ENCODE assay signal across 10 cellular contexts in genomic region chr1:34918609-34919561, GRCh38. TPM values are rescaled to one million over a fixed set of nuclear protein-coding genes. Genes with fewer than 3 reads are reported as not detected.
DNase-seq lines count a peak whose midpoint lies in the region; ATAC-seq and TF ChIP-seq lines count a peak whose summit lies in the region.
"Had no signal": no experiment of that assay in that cellular context is flagged by ENCODE, and none has a peak within 500 bp of the region (broad histone marks: within the 10 kb centered on the region; RNA-seq: fewer than 3 reads in every experiment).

No MANE protein-coding gene starts in this region.

- H3K36me3 ChIP-seq in gastrocnemius medialis, result no peaks in the 10 kb centered on the region
- H3K36me3 ChIP-seq: adrenal gland had no signal

- H3K27ac ChIP-seq in gastrocnemius medialis, result no peak overlapping the region
- H3K27ac ChIP-seq: adrenal gland, foreskin keratinocyte had no signal

- intact Hi-C loops in activated CD4-positive, alpha-beta memory T cell treated with anti-CD3 and anti-CD28 coated beads for 36 hours (cut with micrococcal nuclease), result no loop called here
- intact Hi-C loops in left ventricle myocardium superior (cut with micrococcal nuclease), result no loop called here
- intact Hi-C loops in gastrocnemius medialis (cut with DNase I; ENCODE audit: low total_unique reads), result no loop called here

- in situ Hi-C loops in gastrocnemius medialis (cut with MboI; ENCODE audit: low sequenced_read_pairs in 4 of 4), result no loop called here

- no peak for TF ChIP-seq CTCF in gastrocnemius medialis (IDR thresholded peaks at IDR 0.05 in 4 of 5, conservative IDR thresholded peaks at IDR 0.05 in 1 of 5)

- no peak overlapping the region for H3K4me3 ChIP-seq in gastrocnemius medialis
- H3K4me3 ChIP-seq: adrenal gland had no signal

- ATAC-seq in left ventricle myocardium superior (peak; percentile 42), HG02852 (IDR thresholded peaks at IDR 0.05; ENCODE audit: unreplicated experiment) (no peak), gastrocnemius medialis (no peak)
- peak; percentile 86 to 88 for ATAC-seq in stimulated activated naive B cell treated with anti-CD40 and anti-IgM and Interleukin-4, amounts not matched to agents 10 μg/mL and 1 μg/mL and 100 μg/mL, for 72 hours (replicated peaks)
- ATAC-seq: foreskin keratinocyte had no signal

- peaks cover 34% of the 10 kb centered on the region for H3K27me3 Mint-ChIP-seq in activated CD4-positive, alpha-beta memory T cell treated with anti-CD3 and anti-CD28 coated beads for 36 hours
- peaks cover 26% of the 10 kb centered on the region for H3K27me3 Mint-ChIP-seq in activated CD4-positive, alpha-beta memory T cell treated with anti-CD3 and anti-CD28 coated beads, Interleukin-2, amount 10 ng/mL, durations not matched to agents 7 days and 5 days
- peaks cover 0 to 1% of the 10 kb centered on the region in 2 donors for H3K27me3 Mint-ChIP-seq in stimulated activated naive B cell treated with anti-CD40 and anti-IgM and Interleukin-4, amounts not matched to agents 10 μg/mL and 1 μg/mL and 100 μg/mL, for 72 hours

- no peaks in the 10 kb centered on the region for H3K4me1 ChIP-seq in gastrocnemius medialis
- H3K4me1 ChIP-seq: foreskin keratinocyte had no signal

- POLR2A ChIA-PET in activated CD4-positive, alpha-beta memory T cell treated with anti-CD3 and anti-CD28 coated beads for 36 hours (lab: Charles Lee), result no interaction called here
- POLR2A ChIA-PET in activated CD4-positive, alpha-beta memory T cell treated with anti-CD3 and anti-CD28 coated beads, Interleukin-2, amount 10 ng/mL, durations not matched to agents 7 days and 5 days (lab: Charles Lee), result no interaction called here

- H3K27me3 ChIP-seq in gastrocnemius medialis, result peaks cover 17 to 24% (median 19%) of the 10 kb centered on the region in 3 donors
- H3K27me3 ChIP-seq: adrenal gland had no signal

- CTCF ChIA-PET in activated CD4-positive, alpha-beta memory T cell treated with anti-CD3 and anti-CD28 coated beads for 36 hours (lab: Charles Lee), result no interaction called here
- CTCF ChIA-PET in activated CD4-positive, alpha-beta memory T cell treated with anti-CD3 and anti-CD28 coated beads, Interleukin-2, amount 10 ng/mL, durations not matched to agents 7 days and 5 days (lab: Charles Lee), result no interaction called here

- no peak overlapping the region for H3K27ac Mint-ChIP-seq in activated CD4-positive, alpha-beta memory T cell treated with anti-CD3 and anti-CD28 coated beads for 36 hours
- no peak overlapping the region for H3K27ac Mint-ChIP-seq in activated CD4-positive, alpha-beta memory T cell treated with anti-CD3 and anti-CD28 coated beads, Interleukin-2, amount 10 ng/mL, durations not matched to agents 7 days and 5 days
- peak overlapping the region; percentile 68 for H3K27ac Mint-ChIP-seq in stimulated activated naive B cell treated with anti-CD40 and anti-IgM and Interleukin-4, amounts not matched to agents 10 μg/mL and 1 μg/mL and 100 μg/mL, for 72 hours

- H3K4me3 Mint-ChIP-seq in activated CD4-positive, alpha-beta memory T cell treated with anti-CD3 and anti-CD28 coated beads for 36 hours, result no peak overlapping the region
- H3K4me3 Mint-ChIP-seq in activated CD4-positive, alpha-beta memory T cell treated with anti-CD3 and anti-CD28 coated beads, Interleukin-2, amount 10 ng/mL, durations not matched to agents 7 days and 5 days, result no peak overlapping the region
- peak overlapping the region; percentile 10 to 66 for H3K4me3 Mint-ChIP-seq in stimulated activated naive B cell treated with anti-CD40 and anti-IgM and Interleukin-4, amounts not matched to agents 10 μg/mL and 1 μg/mL and 100 μg/mL, for 72 hours

- no peaks in the 10 kb centered on the region for H3K36me3 Mint-ChIP-seq in activated CD4-positive, alpha-beta memory T cell treated with anti-CD3 and anti-CD28 coated beads for 36 hours
- H3K36me3 Mint-ChIP-seq in activated CD4-positive, alpha-beta memory T cell treated with anti-CD3 and anti-CD28 coated beads, Interleukin-2, amount 10 ng/mL, durations not matched to agents 7 days and 5 days (ENCODE audit: low read depth), result no peaks in the 10 kb centered on the region
- H3K36me3 Mint-ChIP-seq in stimulated activated naive B cell treated with anti-CD40 and anti-IgM and Interleukin-4, amounts not matched to agents 10 μg/mL and 1 μg/mL and 100 μg/mL, for 72 hours, result no peaks in the 10 kb centered on the region

- no peak for TF ChIP-seq POLR2A in gastrocnemius medialis (IDR thresholded peaks at IDR 0.05)

- no peaks in the 10 kb centered on the region for H3K9me3 ChIP-seq in gastrocnemius medialis
- H3K9me3 ChIP-seq: adrenal gland had no signal

- DNase-seq in activated CD4-positive, alpha-beta memory T cell treated with anti-CD3 and anti-CD28 coated beads for 36 hours, result peak; percentile 23
- DNase-seq in activated CD4-positive, alpha-beta memory T cell treated with anti-CD3 and anti-CD28 coated beads, Interleukin-2, amount 10 ng/mL, durations not matched to agents 7 days and 5 days, result no peak
- peak; percentile 6 for DNase-seq in NCI-H748 treated with DMSO at 0.1 percent for 48 hours (lab: John Stamatoyannopoulos, UW)
- no peak for DNase-seq in left ventricle myocardium superior
- DNase-seq in stimulated activated naive B cell treated with anti-CD40 and anti-IgM and Interleukin-4, amounts not matched to agents 10 μg/mL and 1 μg/mL and 100 μg/mL, for 72 hours, result peak; percentile 56
- no peak for DNase-seq in activated CD8-positive, alpha-beta memory T cell treated with anti-CD3 and anti-CD28 coated beads for 24 hours
- DNase-seq in gastrocnemius medialis, result no peak
- DNase-seq: foreskin keratinocyte had no signal

- peaks cover 4% of the 10 kb centered on the region for H3K4me1 Mint-ChIP-seq in activated CD4-positive, alpha-beta memory T cell treated with anti-CD3 and anti-CD28 coated beads for 36 hours (ENCODE audit: low read depth)
- H3K4me1 Mint-ChIP-seq in activated CD4-positive, alpha-beta memory T cell treated with anti-CD3 and anti-CD28 coated beads, Interleukin-2, amount 10 ng/mL, durations not matched to agents 7 days and 5 days, result no peaks in the 10 kb centered on the region
- H3K4me1 Mint-ChIP-seq in stimulated activated naive B cell treated with anti-CD40 and anti-IgM and Interleukin-4, amounts not matched to agents 10 μg/mL and 1 μg/mL and 100 μg/mL, for 72 hours, result peaks cover 23 to 28% of the 10 kb centered on the region in 2 donors

- H3K9me3 Mint-ChIP-seq in activated CD4-positive, alpha-beta memory T cell treated with anti-CD3 and anti-CD28 coated beads for 36 hours, result no peaks in the 10 kb centered on the region
- no peaks in the 10 kb centered on the region for H3K9me3 Mint-ChIP-seq in activated CD4-positive, alpha-beta memory T cell treated with anti-CD3 and anti-CD28 coated beads, Interleukin-2, amount 10 ng/mL, durations not matched to agents 7 days and 5 days
- H3K9me3 Mint-ChIP-seq in stimulated activated naive B cell treated with anti-CD40 and anti-IgM and Interleukin-4, amounts not matched to agents 10 μg/mL and 1 μg/mL and 100 μg/mL, for 72 hours, result no peaks in the 10 kb centered on the region

RNA-seq across cellular contexts. Expression of gene DLGAP3, which starts 10.6 kb away (rescaled TPM):
- total RNA-seq in activated CD4-positive, alpha-beta memory T cell treated with anti-CD3 and anti-CD28 coated beads for 36 hours, result under 1 TPM; 0.82 to 0.88 TPM
- under 1 TPM; 0.55 to 0.88 TPM for total RNA-seq in activated CD4-positive, alpha-beta memory T cell treated with anti-CD3 and anti-CD28 coated beads, Interleukin-2, amount 10 ng/mL, durations not matched to agents 7 days and 5 days
- total RNA-seq in left ventricle myocardium superior (0.10 TPM), gastrocnemius medialis (under 1 TPM in 1 of 4 donors, not detected in 3; 0.15 TPM)
- total RNA-seq: foreskin keratinocyte had no signal

RNA-seq across cellular contexts. Expression of gene SMIM12, which starts 59.3 kb away (rescaled TPM):
- total RNA-seq in activated CD4-positive, alpha-beta memory T cell treated with anti-CD3 and anti-CD28 coated beads for 36 hours, result 10 to 100 TPM; 46.5 to 46.7 TPM
- 10 to 100 TPM; 45.9 to 48.5 TPM for total RNA-seq in activated CD4-positive, alpha-beta memory T cell treated with anti-CD3 and anti-CD28 coated beads, Interleukin-2, amount 10 ng/mL, durations not matched to agents 7 days and 5 days
- total RNA-seq in left ventricle myocardium superior, result 33.6 TPM
- total RNA-seq in gastrocnemius medialis, result 10 to 100 TPM; 24.2 to 40.8 (median 35.6) TPM

Comparison
In these comparisons a context has a peak if more than half of its experiments do, and no peak if none do; other contexts are left out.
1. DNase-seq: peak in activated CD4-positive, alpha-beta memory T cell treated with anti-CD3 and anti-CD28 coated beads for 36 hours (single experiment), NCI-H748 treated with DMSO at 0.1 percent for 48 hours (single experiment) and stimulated activated naive B cell treated with anti-CD40 and anti-IgM and Interleukin-4, amounts not matched to agents 10 μg/mL and 1 μg/mL and 100 μg/mL, for 72 hours (single experiment); none in activated CD4-positive, alpha-beta memory T cell treated with anti-CD3 and anti-CD28 coated beads, Interleukin-2, amount 10 ng/mL, durations not matched to agents 7 days and 5 days (single experiment), left ventricle myocardium superior (single experiment), activated CD8-positive, alpha-beta memory T cell treated with anti-CD3 and anti-CD28 coated beads for 24 hours (single experiment) and gastrocnemius medialis (0 of 2).
2. H3K4me3 Mint-ChIP-seq: peak in stimulated activated naive B cell treated with anti-CD40 and anti-IgM and Interleukin-4, amounts not matched to agents 10 μg/mL and 1 μg/mL and 100 μg/mL, for 72 hours (2 of 2); none in activated CD4-positive, alpha-beta memory T cell treated with anti-CD3 and anti-CD28 coated beads for 36 hours (single experiment) and activated CD4-positive, alpha-beta memory T cell treated with anti-CD3 and anti-CD28 coated beads, Interleukin-2, amount 10 ng/mL, durations not matched to agents 7 days and 5 days (single experiment).
3. ATAC-seq: peak in left ventricle myocardium superior (single experiment) and stimulated activated naive B cell treated with anti-CD40 and anti-IgM and Interleukin-4, amounts not matched to agents 10 μg/mL and 1 μg/mL and 100 μg/mL, for 72 hours (2 of 2); none in HG02852 (single experiment) and gastrocnemius medialis (0 of 2).